In the genomic region with DNA sequence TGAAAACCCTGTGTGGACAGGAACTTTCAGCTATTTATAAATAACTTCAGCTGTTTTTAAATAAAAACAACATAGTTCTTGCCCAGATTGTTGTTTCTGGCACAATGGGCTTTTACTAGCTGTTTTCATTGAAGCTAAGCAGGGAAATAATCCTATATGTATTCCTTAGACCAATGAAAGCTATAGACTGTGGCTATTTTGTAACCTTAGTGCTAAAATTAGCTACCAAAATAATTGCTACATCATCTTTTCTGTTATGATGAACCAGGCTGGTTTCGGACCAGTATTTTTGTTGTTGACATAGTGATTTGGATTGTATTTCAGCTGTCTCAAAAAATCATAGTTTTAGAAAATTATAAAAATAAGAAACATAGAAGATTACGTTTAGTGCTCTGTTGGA, we compare ENCODE assay signal across 1 cellular context.
TF ChIP-seq lines count a peak whose summit lies in the region.

No MANE protein-coding gene starts in this region.

TF ChIP-seq in IMR-90, 13 proteins besides CTCF, POLR2A, EP300 and RAD21 (continued from another document):
- TF ChIP-seq SMC3 (IDR thresholded peaks at IDR 0.05; ENCODE audit: low read depth, low read length), result no peak
- no peak for TF ChIP-seq FOS (IDR thresholded peaks at IDR 0.05; ENCODE audit: low read depth, low read length)
- no peak for TF ChIP-seq NFE2L2 (IDR thresholded peaks at IDR 0.05; ENCODE audit: low read depth, low read length)
- no peak for TF ChIP-seq RFX5 (IDR thresholded peaks at IDR 0.05; ENCODE audit: low read depth, low read length)
- no peak for TF ChIP-seq MXI1 (IDR thresholded peaks at IDR 0.05; ENCODE audit: borderline replicate concordance, low read depth, low read length)
- TF ChIP-seq RCOR1 (IDR thresholded peaks at IDR 0.05; ENCODE audit: insufficient replicate concordance, low read length), result no peak
- no peak for TF ChIP-seq CHD1 (IDR thresholded peaks at IDR 0.05; ENCODE audit: low read depth, low read length)
